In genomic region chr1:167722870-167723251, GRCh38 we compare ENCODE assay signal across 8 cellular contexts. TPM values are rescaled to one million over a fixed set of nuclear protein-coding genes. Genes with fewer than 3 reads are reported as not detected.
DNase-seq lines count a peak whose midpoint lies in the region; ATAC-seq and TF ChIP-seq lines count a peak whose summit lies in the region.

No MANE protein-coding gene starts in this region.

- H3K9me3 Mint-ChIP-seq in brain (no peaks in the 10 kb centered on the region), mesothelial cell of epicardium (no peaks in the 10 kb centered on the region)

- H3K36me3 Mint-ChIP-seq in brain (peaks cover 18% of the 10 kb centered on the region), mesothelial cell of epicardium (peaks cover 2% of the 10 kb centered on the region)

- peaks cover 4% of the 10 kb centered on the region for H3K27me3 Mint-ChIP-seq in brain
- no peaks in the 10 kb centered on the region for H3K27me3 Mint-ChIP-seq in mesothelial cell of epicardium (ENCODE audit: low read depth)

- H3K4me1 ChIP-seq in right atrium auricular region, result peaks cover 0 to 40% of the 10 kb centered on the region in 2 donors

- ATAC-seq in left cardiac atrium (no peak), GM18867 (IDR thresholded peaks at IDR 0.05; ENCODE audit: unreplicated experiment) (no peak), HG03432 (IDR thresholded peaks at IDR 0.05; ENCODE audit: unreplicated experiment) (no peak)

- H3K4me3 Mint-ChIP-seq in brain, result peak overlapping the region; percentile 86 to 94 (median 87)
- H3K4me3 Mint-ChIP-seq in mesothelial cell of epicardium, result peak overlapping the region; percentile 93

- peak overlapping the region; percentile 45 to 88 (median 79) for H3K27ac Mint-ChIP-seq in brain
- peak overlapping the region; percentile 87 for H3K27ac Mint-ChIP-seq in mesothelial cell of epicardium

- H3K27ac ChIP-seq in right atrium auricular region, result peak overlapping the region in 1 of 2 donors; percentile 89

- no peaks in the 10 kb centered on the region for H3K36me3 ChIP-seq in right atrium auricular region

- intact Hi-C loops in left cardiac atrium (cut with DNase I), result loop anchor here in 1 of 2 donors (5.0 kb wide), 1 partner anchor 69 kb away; no protein-coding TSS in a partner anchor

- H3K9me3 ChIP-seq in right atrium auricular region, result no peaks in the 10 kb centered on the region

- TF ChIP-seq CTCF in right atrium auricular region (IDR thresholded peaks at IDR 0.05) (no peak), brain (conservative IDR thresholded peaks at IDR 0.05) (no peak), mesothelial cell of epicardium (IDR thresholded peaks at IDR 0.05; ENCODE audit: unreplicated experiment) (no peak)

- no peaks in the 10 kb centered on the region for H3K27me3 ChIP-seq in right atrium auricular region

- peaks cover 56% of the 10 kb centered on the region for H3K4me1 Mint-ChIP-seq in brain
- peaks cover 75% of the 10 kb centered on the region for H3K4me1 Mint-ChIP-seq in mesothelial cell of epicardium

- no peak for DNase-seq in right atrium auricular region (ENCODE audit: low spot score)
- DNase-seq in left cardiac atrium, result no peak
- no peak for DNase-seq in mesothelial cell of epicardium (ENCODE audit: low spot score in 2 of 2, unreplicated experiment in 2 of 2)
- no peak for DNase-seq in SIG-M5 (lab: John Stamatoyannopoulos, UW)
- DNase-seq in anterior cingulate cortex (lab: John Stamatoyannopoulos, UW), result no peak

- peak overlapping the region; percentile 93 to 95 for H3K4me3 ChIP-seq in right atrium auricular region

RNA-seq across cellular contexts. Expression of gene MPZL1, which starts 1.1 kb away (rescaled TPM):
- 10 to 100 TPM; 22.4 to 52.0 TPM for total RNA-seq in right atrium auricular region
- total RNA-seq in left cardiac atrium, result 10 to 100 TPM; 66.7 to 69.7 TPM
- 39.6 TPM for polyA plus RNA-seq in brain (ENCODE audit: insufficient read depth, low read depth, low replicate concordance)
- 134 to 154 TPM (median 138 TPM) in 3 replicates for total RNA-seq in mesothelial cell of epicardium
